Comparison of ENCODE assay signal across 10 cellular contexts in the genomic region with DNA sequence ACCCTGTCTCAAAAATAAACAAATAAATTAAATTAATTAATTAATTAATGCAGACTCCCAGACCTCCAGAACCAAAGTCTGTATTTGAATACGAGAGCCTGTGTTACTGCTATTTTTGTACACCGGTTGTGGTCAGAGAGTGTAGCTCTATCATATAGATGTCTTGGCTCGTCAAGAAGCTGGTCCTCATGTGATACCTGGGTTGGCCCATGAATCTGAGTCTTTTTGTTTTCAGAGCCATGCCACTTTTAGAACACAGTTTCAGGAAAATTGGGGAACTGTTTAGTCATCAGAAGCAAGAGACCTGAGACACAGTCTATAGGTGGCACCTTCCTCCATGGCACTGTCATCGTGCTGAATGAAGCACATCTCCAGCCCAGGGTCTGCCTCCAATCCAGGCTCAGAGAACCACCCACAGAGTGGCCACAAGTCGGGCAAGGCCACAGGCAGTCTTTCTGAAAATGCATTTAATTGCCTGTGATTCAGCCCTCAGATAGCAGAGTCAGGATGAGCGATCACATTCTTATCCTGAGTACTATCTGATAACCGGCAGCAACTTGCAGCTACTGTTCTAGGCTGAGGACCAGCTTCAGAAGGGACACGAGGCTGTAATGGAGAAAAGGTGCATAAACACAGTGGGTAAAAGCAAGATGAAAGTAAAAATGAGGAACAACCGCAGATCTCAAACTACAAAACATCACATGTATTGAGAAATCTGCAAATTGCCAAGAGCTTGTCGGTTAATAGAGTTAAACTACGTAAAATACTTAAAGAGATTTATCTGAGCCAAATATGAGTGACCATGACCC. TPM values are rescaled to one million over a fixed set of nuclear protein-coding genes. Genes with fewer than 3 reads are reported as not detected.
DNase-seq lines count a peak whose midpoint lies in the region; ATAC-seq and TF ChIP-seq lines count a peak whose summit lies in the region.
"Had no signal": no experiment of that assay in that cellular context is flagged by ENCODE, and none has a peak within 500 bp of the region (broad histone marks: within the 10 kb centered on the region; RNA-seq: fewer than 3 reads in every experiment).

No MANE protein-coding gene starts in this region.

- H3K27ac Mint-ChIP-seq in activated CD8-positive, alpha-beta T cell treated with anti-CD3 and anti-CD28 coated beads, Interleukin-2, amount 10 ng/mL, durations not matched to agents 7 days and 5 days, result peak overlapping the region; percentile 93

- peak overlapping the region; percentile 78 for H3K27ac ChIP-seq in MM.1S (ENCODE audit: low read length)
- H3K27ac ChIP-seq in mesodermal cell (ENCODE audit: low read depth, low read length, severe bottlenecking), result peak overlapping the region; percentile 50
- H3K27ac ChIP-seq: thyroid gland had no signal

- no peaks in the 10 kb centered on the region for H3K79me2 ChIP-seq in MM.1S (ENCODE audit: low read length)

- peaks cover 12% of the 10 kb centered on the region for H3K9me3 Mint-ChIP-seq in activated CD8-positive, alpha-beta T cell treated with anti-CD3 and anti-CD28 coated beads, Interleukin-2, amount 10 ng/mL, durations not matched to agents 7 days and 5 days (ENCODE audit: insufficient read depth)

- POLR2A ChIA-PET in activated CD8-positive, alpha-beta T cell treated with anti-CD3 and anti-CD28 coated beads, Interleukin-2, amount 10 ng/mL, durations not matched to agents 7 days and 5 days (lab: Charles Lee), result interaction anchor here (0.7 to 4.5 kb wide), 4 partner anchors 15 to 113 kb away, joined by 3 to 68 read pairs (median 6); a partner anchor contains a TSS

- H3K36me3 ChIP-seq in MM.1S (replicated peaks; ENCODE audit: insufficient read depth, low read length) (no peaks in the 10 kb centered on the region), mesodermal cell (ENCODE audit: control insufficient read depth, insufficient read depth, low read length) (no peaks in the 10 kb centered on the region)
- H3K36me3 ChIP-seq: thyroid gland had no signal

- intact Hi-C loops in left ventricle myocardium superior (cut with micrococcal nuclease), result no loop called here

- peaks cover 47% of the 10 kb centered on the region for H3K4me1 ChIP-seq in MM.1S (ENCODE audit: low read length)
- peaks cover 21% of the 10 kb centered on the region for H3K4me1 ChIP-seq in mesodermal cell (ENCODE audit: control insufficient read depth, insufficient read depth, low read length, poor library complexity, severe bottlenecking)
- H3K4me1 ChIP-seq: thyroid gland had no signal

- H3K4me2 ChIP-seq in MM.1S (ENCODE audit: low read depth, low read length), result peak overlapping the region; percentile 62

- H3K27me3 ChIP-seq in MM.1S (replicated peaks; ENCODE audit: insufficient read depth, low read length), result no peaks in the 10 kb centered on the region
- H3K27me3 ChIP-seq: thyroid gland had no signal

- H3K27me3 Mint-ChIP-seq in activated CD8-positive, alpha-beta T cell treated with anti-CD3 and anti-CD28 coated beads, Interleukin-2, amount 10 ng/mL, durations not matched to agents 7 days and 5 days (ENCODE audit: low read depth), result no peaks in the 10 kb centered on the region

- H3K36me3 Mint-ChIP-seq in activated CD8-positive, alpha-beta T cell treated with anti-CD3 and anti-CD28 coated beads, Interleukin-2, amount 10 ng/mL, durations not matched to agents 7 days and 5 days (ENCODE audit: low read depth), result peaks cover 19% of the 10 kb centered on the region

- H3K9ac ChIP-seq in MM.1S (ENCODE audit: low read length), result peak overlapping the region; percentile 34; the same call in 1 of the 2 replicates

- H3K4me3 ChIP-seq in MM.1S (ENCODE audit: low read length) (0 out of 2 replicates have a peak overlapping the region, but pooled peaks have one; percentile 9), mesodermal cell (ENCODE audit: extremely low read depth, insufficient read depth, low read length, poor library complexity, severe bottlenecking) (no peak overlapping the region)
- H3K4me3 ChIP-seq: thyroid gland had no signal

- H3K4me3 Mint-ChIP-seq in activated CD8-positive, alpha-beta T cell treated with anti-CD3 and anti-CD28 coated beads, Interleukin-2, amount 10 ng/mL, durations not matched to agents 7 days and 5 days, result no peak overlapping the region

- DNase-seq in Caki2 (ENCODE audit: low read depth) (peak; percentile 95), MM.1S (peak; percentile 76), NCI-H446 treated with DMSO at 0.1 percent for 48 hours (lab: John Stamatoyannopoulos, UW) (no peak), left ventricle myocardium superior (no peak), midbrain (lab: John Stamatoyannopoulos, UW) (no peak)
- DNase-seq in activated CD8-positive, alpha-beta T cell treated with anti-CD3 and anti-CD28 coated beads, Interleukin-2, amount 10 ng/mL, durations not matched to agents 7 days and 5 days, result no peak
- DNase-seq: posterior cingulate gyrus, thyroid gland had no signal

- no peaks in the 10 kb centered on the region for H3K9me2 ChIP-seq in MM.1S (replicated peaks; ENCODE audit: insufficient read depth, low read length)

- no peaks in the 10 kb centered on the region for H4K20me1 ChIP-seq in MM.1S (ENCODE audit: insufficient read depth, low read length)

- WGBS in mesodermal cell (ENCODE audit: insufficient coverage in 2 of 2), 2 experiments, result 74 to 76% methylated on average over 6 to 8 of the region's 11 CpGs

- in situ Hi-C loops in Caki2 (cut with HindIII; ENCODE audit: low pct_unique_long_range_greater_than_20kb, low sequenced_read_pairs), result no loop called here

- peaks cover 52% of the 10 kb centered on the region for H3K4me1 Mint-ChIP-seq in activated CD8-positive, alpha-beta T cell treated with anti-CD3 and anti-CD28 coated beads, Interleukin-2, amount 10 ng/mL, durations not matched to agents 7 days and 5 days (ENCODE audit: low read depth)

- peaks cover 45% of the 10 kb centered on the region for H3F3A ChIP-seq in MM.1S (ENCODE audit: insufficient read depth, low read length)

- CTCF ChIA-PET in activated CD8-positive, alpha-beta T cell treated with anti-CD3 and anti-CD28 coated beads, Interleukin-2, amount 10 ng/mL, durations not matched to agents 7 days and 5 days (lab: Charles Lee), result interaction anchor here (1.6 to 2.0 kb wide), 2 partner anchors 14 to 68 kb away, joined by 8 read pairs; a partner anchor contains a TSS

- no peak for TF ChIP-seq CTCF in MM.1S (IDR thresholded peaks at IDR 0.05; ENCODE audit: low read length)

- H3K9me3 ChIP-seq in MM.1S (replicated peaks; ENCODE audit: insufficient read depth, low read length) (no peaks in the 10 kb centered on the region), mesodermal cell (ENCODE audit: control insufficient read depth, low read length) (peaks cover 11% of the 10 kb centered on the region)
- H3K9me3 ChIP-seq: thyroid gland had no signal

- H2AFZ ChIP-seq in MM.1S (ENCODE audit: low read length), result peak overlapping the region; percentile 50

- ATAC-seq in activated CD8-positive, alpha-beta T cell treated with anti-CD3 and anti-CD28 coated beads, Interleukin-2, amount 10 ng/mL, durations not matched to agents 7 days and 5 days, result no peak
- ATAC-seq in left ventricle myocardium superior (no peak), HG03139 (IDR thresholded peaks at IDR 0.05; ENCODE audit: unreplicated experiment) (no peak)

RNA-seq across cellular contexts. Expression of a gene that starts 14.2 kb away (rescaled TPM):
- 37.4 and 48.2 TPM in 2 replicates for total RNA-seq in Caki2 (2014; rRNA removed; shearing (Covaris generic); ENCODE audit: low replicate concordance)
- 10 to 100 TPM; 55.8 to 60.4 TPM for total RNA-seq in activated CD8-positive, alpha-beta T cell treated with anti-CD3 and anti-CD28 coated beads, Interleukin-2, amount 10 ng/mL, durations not matched to agents 7 days and 5 days
- 29.7 TPM for polyA plus RNA-seq in mesodermal cell (2013, experiment 1 of 2)
- 30.2 TPM for polyA plus RNA-seq in mesodermal cell (2013, experiment 2 of 2)
- 53.0 TPM for total RNA-seq in left ventricle myocardium superior

Comparison
In these comparisons a context has a peak if more than half of its experiments do, and no peak if none do; other contexts are left out.
1. DNase-seq: peak in Caki2 (single experiment) and MM.1S (single experiment); none in activated CD8-positive, alpha-beta T cell treated with anti-CD3 and anti-CD28 coated beads, Interleukin-2, amount 10 ng/mL, durations not matched to agents 7 days and 5 days (single experiment), NCI-H446 treated with DMSO at 0.1 percent for 48 hours (single experiment), left ventricle myocardium superior (single experiment) and midbrain (single experiment).